Comparison of ENCODE assay signal across 15 cellular contexts in genomic region chr6:47535316-47536046, GRCh38.
"Had no signal": no experiment of that assay in that cellular context is flagged by ENCODE, and none has a peak within 500 bp of the region (broad histone marks: within the 10 kb centered on the region; RNA-seq: fewer than 3 reads in every experiment).

No MANE protein-coding gene starts in this region.

- H3K9me3 ChIP-seq: adrenal gland, psoas muscle, sigmoid colon, uterus had no signal

- H3K4me3 ChIP-seq: adrenal gland, lung, psoas muscle, sigmoid colon, uterus had no signal

- H3K27me3 ChIP-seq: adrenal gland, sigmoid colon, uterus had no signal

- ATAC-seq: activated T-cell treated with anti-CD3 and anti-CD28 coated beads, Interleukin-2, amount 50 U/mL, for 4 hours; naive thymus-derived CD8-positive, alpha-beta T cell; psoas muscle had no signal

- H3K4me1 ChIP-seq: uterus had no signal

- H3K36me3 ChIP-seq: uterus had no signal

- DNase-seq: activated CD4-positive, alpha-beta memory T cell treated with anti-CD3 and anti-CD28 coated beads for 36 hours; activated gamma-delta T cell treated with Interleukin-2 at 50 U/mL for 16 hours; activated T-cell treated with anti-CD3 and anti-CD28 coated beads, Interleukin-2, amount 50 U/mL, for 4 hours; adrenal gland; caudate nucleus; cortex of kidney; effector memory CD4-positive, alpha-beta T cell; naive thymus-derived CD8-positive, alpha-beta T cell; psoas muscle; sigmoid colon; stimulated activated CD4-positive, alpha-beta T cell treated with anti-CD3 and anti-CD28 coated beads, Interleukin-12 subunit alpha, Interleukin-12 subunit beta, amount 100 ng/mL, for 4 hours; stimulated activated naive CD4-positive, alpha-beta T cell treated with Interleukin-2 at 50 U/mL for 16 hours; uterus had no signal

- H3K27ac ChIP-seq: adrenal gland, epithelial cell of prostate, psoas muscle, sigmoid colon, uterus had no signal
